8 cellular contexts compared by ENCODE assay signal in the genomic region with DNA sequence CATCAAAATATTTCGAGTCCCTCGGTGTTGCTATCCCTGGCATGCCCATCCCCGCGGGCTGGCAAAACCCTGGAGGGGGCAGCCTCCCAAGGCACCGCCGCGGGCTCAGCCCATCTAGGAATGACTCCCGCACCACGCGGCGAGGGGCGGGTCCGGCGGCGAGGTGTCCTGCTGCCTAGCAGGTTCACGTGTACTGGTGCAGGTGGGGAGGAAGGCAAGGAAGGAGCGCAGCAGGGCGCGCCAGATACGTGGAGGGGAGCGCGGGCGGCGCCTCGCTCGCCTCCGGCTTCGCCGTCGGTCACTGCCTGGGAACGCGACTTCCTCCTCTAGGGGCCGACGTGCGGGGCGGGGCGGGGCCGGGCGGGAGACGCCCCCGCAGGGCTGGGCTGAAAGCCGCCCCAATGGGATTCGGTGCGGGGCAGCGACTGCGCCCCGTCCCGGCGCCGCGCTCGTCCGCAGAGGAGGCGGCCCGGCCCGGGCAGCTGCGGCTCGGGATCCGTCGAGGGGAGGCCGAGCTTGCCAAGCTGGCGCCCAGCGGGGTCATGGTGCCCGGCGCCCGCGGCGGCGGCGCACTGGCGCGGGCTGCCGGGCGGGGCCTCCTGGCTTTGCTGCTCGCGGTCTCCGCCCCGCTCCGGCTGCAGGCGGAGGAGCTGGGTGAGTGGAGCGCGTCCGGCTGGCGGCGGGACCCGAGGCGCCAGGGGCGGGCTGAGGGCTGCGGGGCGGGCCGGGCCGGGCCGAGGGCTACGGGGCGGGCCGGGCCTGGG.
DNase-seq lines count a peak whose midpoint lies in the region; ATAC-seq and TF ChIP-seq lines count a peak whose summit lies in the region.

A gene (plus strand): TSS at position 435 of the 764 bp plus-strand sequence. CDS start 108 bp downstream, at position 543.

- no peak for TF ChIP-seq CTCF in coronary artery (IDR thresholded peaks at IDR 0.05)

- H3K4me3 ChIP-seq in coronary artery: peak within 1 kb of the TSS; percentile 72

- peak; percentile 67 for DNase-seq in SIG-M5 treated with dmso at 0.1 percent for 504 hours (lab: John Stamatoyannopoulos, UW; ENCODE audit: unreplicated experiment)
- DNase-seq in SIG-M5 (lab: John Stamatoyannopoulos, UW): no peak
- DNase-seq in NCI-H2227 (lab: John Stamatoyannopoulos, UW; ENCODE audit: unreplicated experiment): peak; percentile 75
- peak; percentile 68 for DNase-seq in activated CD4-positive, CD25-positive, alpha-beta regulatory T cell treated with anti-CD3 and anti-CD28 coated beads, Interleukin-2, amount 50 U/mL, for 72 hours
- peak; percentile 86 for DNase-seq in coronary artery (ENCODE audit: low spot score)
- peak in 3 of 4 experiments; percentile 21 to 49 (median 25) for DNase-seq in stimulated activated CD4-positive, alpha-beta T cell treated with anti-CD3 and anti-CD28 coated beads, Interleukin-1b, Interleukin-23, amount 100 ng/mL, for 24 hours (ENCODE audit: low read depth in 4 of 4, low spot score in 1 of 4)

- peak within 1 kb of the TSS; percentile 85 to 86 for H3K27ac ChIP-seq in coronary artery
- H3K27ac ChIP-seq in layer of hippocampus (ENCODE audit: low read depth, low read length): peak within 1 kb of the TSS; percentile 60

- no peaks in the 10 kb centered on the region for H3K27me3 ChIP-seq in layer of hippocampus (ENCODE audit: control insufficient read depth, insufficient read depth, low read length)

- peak; percentile 60 for ATAC-seq in HG02938 (IDR thresholded peaks at IDR 0.05; ENCODE audit: unreplicated experiment)
